Comparison of ENCODE assay signal across 25 cellular contexts in genomic region chr17:5128905-5129535, GRCh38. TPM values are rescaled to one million over a fixed set of nuclear protein-coding genes. Genes with fewer than 3 reads are reported as not detected.
DNase-seq lines count a peak whose midpoint lies in the region; ATAC-seq and TF ChIP-seq lines count a peak whose summit lies in the region.
"Had no signal": no experiment of that assay in that cellular context is flagged by ENCODE, and none has a peak within 500 bp of the region (broad histone marks: within the 10 kb centered on the region; RNA-seq: fewer than 3 reads in every experiment).

No MANE protein-coding gene starts in this region.

- H3K27ac ChIP-seq in DND-41 (ENCODE audit: low read length) (no peak overlapping the region), WERI-Rb-1 (no peak overlapping the region)
- H3K27ac ChIP-seq: A549; BLaER1 treated with 17β-estradiol and CSF1 and Interleukin-3, amounts not matched to agents 10 nM and 100 nM; GM23248; KMS-11 had no signal

- H3K4me1 ChIP-seq in DND-41 (ENCODE audit: insufficient read depth, low read length) = no peaks in the 10 kb centered on the region
- H3K4me1 ChIP-seq: A549; BLaER1 treated with 17β-estradiol and CSF1 and Interleukin-3, amounts not matched to agents 10 nM and 100 nM had no signal

- H4K20me1 ChIP-seq in DND-41 (ENCODE audit: insufficient read depth, low read length) = no peaks in the 10 kb centered on the region
- H4K20me1 ChIP-seq: BLaER1 treated with 17β-estradiol and CSF1 and Interleukin-3, amounts not matched to agents 10 nM and 100 nM had no signal

- no peak overlapping the region for H3K27ac Mint-ChIP-seq in osteocyte (ENCODE audit: unreplicated experiment)
- H3K27ac Mint-ChIP-seq in type B pancreatic cell = no peak overlapping the region
- H3K27ac Mint-ChIP-seq: CD4-positive, alpha-beta T cell; IgD-negative memory B cell had no signal

- H3K27me3 ChIP-seq in DND-41 (ENCODE audit: insufficient read depth, low read length, poor library complexity) (no peaks in the 10 kb centered on the region), WERI-Rb-1 (ENCODE audit: insufficient read depth, low read depth, severe bottlenecking) (no peaks in the 10 kb centered on the region)

- H3K4me3 ChIP-seq in DND-41 (ENCODE audit: low read depth in 1 of 2, low read length in 2 of 2) (no peak overlapping the region), WERI-Rb-1 (ENCODE audit: low read depth, low read length) (no peak overlapping the region)
- H3K4me3 ChIP-seq: A549; BLaER1 treated with 17β-estradiol and CSF1 and Interleukin-3, amounts not matched to agents 10 nM and 100 nM; GM12878; GM23248 had no signal

- no peaks in the 10 kb centered on the region for H3K4me1 Mint-ChIP-seq in osteocyte (ENCODE audit: unreplicated experiment)
- no peaks in the 10 kb centered on the region for H3K4me1 Mint-ChIP-seq in type B pancreatic cell (ENCODE audit: unreplicated experiment)
- H3K4me1 Mint-ChIP-seq: IgD-negative memory B cell had no signal

- H3K27me3 Mint-ChIP-seq in osteocyte (ENCODE audit: unreplicated experiment) (peaks cover 9% of the 10 kb centered on the region), type B pancreatic cell (peaks cover 22% of the 10 kb centered on the region)

- H3K9ac ChIP-seq in DND-41 (ENCODE audit: low read depth, low read length) = no peak overlapping the region
- H3K9ac ChIP-seq: BLaER1 treated with 17β-estradiol and CSF1 and Interleukin-3, amounts not matched to agents 10 nM and 100 nM; GM23248; KMS-11 had no signal

- no peaks in the 10 kb centered on the region for H3K36me3 ChIP-seq in DND-41 (ENCODE audit: insufficient read depth, low read length)
- no peaks in the 10 kb centered on the region for H3K36me3 ChIP-seq in WERI-Rb-1
- H3K36me3 ChIP-seq: BLaER1 treated with 17β-estradiol and CSF1 and Interleukin-3, amounts not matched to agents 10 nM and 100 nM had no signal

- H3K9me3 Mint-ChIP-seq in osteocyte (ENCODE audit: unreplicated experiment) (no peaks in the 10 kb centered on the region), type B pancreatic cell (no peaks in the 10 kb centered on the region)
- H3K9me3 Mint-ChIP-seq: CD4-positive, alpha-beta T cell; IgD-negative memory B cell had no signal

- no peaks in the 10 kb centered on the region for H3K9me3 ChIP-seq in DND-41 (ENCODE audit: insufficient read depth, low read length, severe bottlenecking)
- H3K9me3 ChIP-seq in WERI-Rb-1 (ENCODE audit: severe bottlenecking) = no peaks in the 10 kb centered on the region
- H3K9me3 ChIP-seq: A549; BLaER1 treated with 17β-estradiol and CSF1 and Interleukin-3, amounts not matched to agents 10 nM and 100 nM had no signal

- no peaks in the 10 kb centered on the region for H3K36me3 Mint-ChIP-seq in osteocyte (ENCODE audit: unreplicated experiment)
- no peaks in the 10 kb centered on the region for H3K36me3 Mint-ChIP-seq in type B pancreatic cell
- H3K36me3 Mint-ChIP-seq: IgD-negative memory B cell had no signal

- TF ChIP-seq CTCF in DND-41 (IDR thresholded peaks at IDR 0.05; ENCODE audit: borderline replicate concordance, extremely low read depth, low read length, poor library complexity, severe bottlenecking) (no peak), osteocyte (IDR thresholded peaks at IDR 0.05) (no peak), type B pancreatic cell (conservative IDR thresholded peaks at IDR 0.05) (no peak), WERI-Rb-1 (IDR thresholded peaks at IDR 0.05; ENCODE audit: low read depth, low read length) (no peak)

- ATAC-seq in DND-41 (ENCODE audit: insufficient read depth, low read depth) (no peak), HG03025 (IDR thresholded peaks at IDR 0.05; ENCODE audit: low FRiP score, unreplicated experiment) (no peak), HG02885 (IDR thresholded peaks at IDR 0.05; ENCODE audit: poor library complexity, unreplicated experiment) (no peak)
- ATAC-seq: A549, GM12878, PC-3 had no signal

- H3K4me2 ChIP-seq in DND-41 (ENCODE audit: insufficient read depth, low read length) = no peak overlapping the region
- H3K4me2 ChIP-seq: A549; BLaER1 treated with 17β-estradiol and CSF1 and Interleukin-3, amounts not matched to agents 10 nM and 100 nM; KMS-11 had no signal

- H3K79me2 ChIP-seq in DND-41 (ENCODE audit: insufficient read depth, low read length) = no peaks in the 10 kb centered on the region

- DNase-seq in DND-41 (peak; percentile 0), islet precursor cell (peak; percentile 45), osteocyte (ENCODE audit: extremely low spot score, unreplicated experiment) (peak; percentile 69), type B pancreatic cell (ENCODE audit: extremely low spot score, unreplicated experiment) (peak; percentile 44), WERI-Rb-1 (no peak)
- DNase-seq: AML-193; EL; GDM1; GM23248; H7; MM.1S; NCI-H2029; NCI-H446; NCI-H524 treated with DMSO at 0.1 percent for 48 hours; NCI-H82; NK-92 treated with Interleukin-12 subunit alpha and Interleukin-12 subunit beta, amount 100 ng/mL, for 24 hours; PC-3 had no signal

- no peak overlapping the region for H2AFZ ChIP-seq in DND-41 (ENCODE audit: low read depth, low read length)
- H2AFZ ChIP-seq: GM23248 had no signal

- H3K4me3 Mint-ChIP-seq in osteocyte (ENCODE audit: unreplicated experiment) = no peak overlapping the region
- no peak overlapping the region for H3K4me3 Mint-ChIP-seq in type B pancreatic cell
- H3K4me3 Mint-ChIP-seq: CD4-positive, alpha-beta T cell; IgD-negative memory B cell had no signal

RNA-seq across cellular contexts. Expression of gene USP6, which starts 13.2 kb away (rescaled TPM):
- total RNA-seq in osteocyte (0.13 and 0.16 TPM in 2 replicates), type B pancreatic cell (ENCODE audit: low replicate concordance) (0.07 and 0.22 TPM in 2 replicates)
- total RNA-seq: GM23248, PC-3 had no signal

RNA-seq across cellular contexts. Expression of gene ZNF232, which starts 17.3 kb away (rescaled TPM):
- 7.9 and 8.5 TPM in 2 replicates for total RNA-seq in osteocyte
- 16.2 and 25.8 TPM in 2 replicates for total RNA-seq in type B pancreatic cell (ENCODE audit: low replicate concordance)

RNA-seq across cellular contexts. Expression of gene ZFP3, which starts 50.8 kb away (rescaled TPM):
- 0.78 and 0.86 TPM in 2 replicates for total RNA-seq in osteocyte
- total RNA-seq in type B pancreatic cell (ENCODE audit: low replicate concordance) = 0.53 and 2.3 TPM in 2 replicates
